ENCODE assay signal across 33 cellular contexts in the genomic region with DNA sequence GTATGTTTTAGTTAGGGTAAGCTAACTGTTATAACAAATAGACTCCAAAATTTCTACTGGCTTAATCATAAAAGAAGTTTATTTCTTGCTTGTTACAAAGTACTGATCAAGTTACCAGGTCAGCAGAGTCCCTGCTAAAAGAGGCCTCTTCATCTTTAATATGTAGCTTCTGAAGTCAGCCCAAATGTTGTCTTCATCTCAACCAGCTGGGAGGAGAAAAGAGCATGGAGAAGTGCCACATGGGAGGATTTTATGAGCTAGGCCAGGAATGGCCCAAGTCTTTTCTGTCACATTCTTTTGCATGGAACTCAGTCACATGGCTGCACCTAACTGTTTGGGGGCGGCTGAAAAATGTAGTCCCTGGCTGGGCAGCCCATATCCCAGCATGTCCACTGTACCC.
"Had no signal": no experiment of that assay in that cellular context is flagged by ENCODE, and none has a peak within 500 bp of the region (broad histone marks: within the 10 kb centered on the region; RNA-seq: fewer than 3 reads in every experiment).

No MANE protein-coding gene starts in this region.

- ATAC-seq: activated CD8-positive, alpha-beta T cell treated with anti-CD3 and anti-CD28 coated beads for 36 hours; activated naive CD4-positive, alpha-beta T cell treated with anti-CD3 and anti-CD28 coated beads, Interleukin-2, amount 50 U/mL, for 72 hours; activated T-cell treated with anti-CD3 and anti-CD28 coated beads, Interleukin-2, amount 50 U/mL, for 4 hours; activated T-cell treated with anti-CD3 and anti-CD28 coated beads, Interleukin-2, amount 50 U/mL, for 72 hours; activated T-helper 17 cell treated with anti-CD3 and anti-CD28 coated beads, Interleukin-2, amount 50 U/mL, for 72 hours; body of pancreas had no signal

- H3K9me3 ChIP-seq: adrenal gland, body of pancreas, breast epithelium had no signal

- H3K27ac ChIP-seq: adrenal gland, body of pancreas, brain microvascular endothelial cell, breast epithelium, VCaP had no signal

- H3K4me3 ChIP-seq: adrenal gland, body of pancreas, breast epithelium had no signal

- FAIRE-seq: astrocyte, TTC549 had no signal

- H3K36me3 ChIP-seq: adrenal gland, brain microvascular endothelial cell, breast epithelium had no signal

- H3K4me1 ChIP-seq: body of pancreas, breast epithelium had no signal

- DNase-seq: activated B cell treated with CpG ODN at 0.5 μM for 24 hours; activated CD4-positive, alpha-beta memory T cell treated with anti-CD3 and anti-CD28 coated beads for 36 hours; activated CD4-positive, alpha-beta T cell treated with anti-CD3 and anti-CD28 coated beads for 4 hours; activated CD4-positive, alpha-beta T cell treated with anti-CD3 and anti-CD28 coated beads, Interleukin-2, amount 10 ng/mL, durations not matched to agents 24 days and 14 days; activated CD4-positive, alpha-beta T cell treated with anti-CD3 and anti-CD28 coated beads, Interleukin-2, amount 50 U/mL, for 1 hour; activated CD4-positive, alpha-beta T cell treated with anti-CD3 and anti-CD28 coated beads, Interleukin-2, amount 50 U/mL, for 4 hours; activated CD4-positive, CD25-positive, alpha-beta regulatory T cell treated with anti-CD3 and anti-CD28 coated beads, Interleukin-2, amount 50 U/mL, for 72 hours; activated CD8-positive, alpha-beta memory T cell treated with anti-CD3 and anti-CD28 coated beads, Interleukin-2, amount 50 U/mL, for 4 hours; activated CD8-positive, alpha-beta T cell treated with anti-CD3 and anti-CD28 coated beads for 36 hours; activated effector memory CD4-positive, alpha-beta T cell treated with anti-CD3 and anti-CD28 coated beads, Interleukin-2, amount 50 U/mL, for 16 hours; activated gamma-delta T cell treated with Interleukin-2 at 50 U/mL for 16 hours; activated naive CD4-positive, alpha-beta T cell; activated naive CD4-positive, alpha-beta T cell treated with anti-CD3 and anti-CD28 coated beads for 36 hours; activated naive CD4-positive, alpha-beta T cell treated with anti-CD3 and anti-CD28 coated beads, Interleukin-2, amount 50 U/mL, for 16 hours; activated naive CD8-positive, alpha-beta T cell treated with anti-CD3 and anti-CD28 coated beads for 36 hours; activated T-cell treated with anti-CD3 and anti-CD28 coated beads for 4 hours; activated T-cell treated with anti-CD3 and anti-CD28 coated beads, Interleukin-2, amount 50 U/mL, for 1 hour; activated T-cell treated with anti-CD3 and anti-CD28 coated beads, Interleukin-2, amount 50 U/mL, for 4 hours; activated T-cell treated with anti-CD3 and anti-CD28 coated beads, Interleukin-2, amount 50 U/mL, for 72 hours; adrenal gland; amniotic stem cell; aorta; body of pancreas; brain microvascular endothelial cell; central memory CD4-positive, alpha-beta T cell; T-helper 2 cell; T-helper 9 cell had no signal

- H3K27me3 ChIP-seq: adrenal gland, body of pancreas, brain microvascular endothelial cell, breast epithelium had no signal
